Comparison of ENCODE assay signal across 10 cellular contexts in the genomic region with DNA sequence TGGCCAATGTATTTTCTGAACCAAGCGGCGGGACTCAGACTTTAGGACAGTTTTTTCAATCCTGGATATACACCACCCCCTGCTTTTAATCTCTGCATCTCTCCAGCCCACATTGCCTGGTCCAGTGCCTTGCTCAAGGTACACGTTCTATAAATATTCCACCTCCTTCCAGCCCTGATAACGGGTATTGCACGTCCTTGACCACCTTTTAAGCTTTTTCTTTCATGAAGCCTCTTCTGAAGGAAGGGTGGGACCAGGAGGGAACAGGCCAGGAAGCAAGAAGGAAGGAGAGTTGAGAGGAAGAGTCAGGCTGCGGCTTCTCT. TPM values are rescaled to one million over a fixed set of nuclear protein-coding genes. Genes with fewer than 3 reads are reported as not detected.
DNase-seq lines count a peak whose midpoint lies in the region; ATAC-seq and TF ChIP-seq lines count a peak whose summit lies in the region.
"Had no signal": no experiment of that assay in that cellular context is flagged by ENCODE, and none has a peak within 500 bp of the region (broad histone marks: within the 10 kb centered on the region; RNA-seq: fewer than 3 reads in every experiment).

No MANE protein-coding gene starts in this region.

- ATAC-seq in HG03159 (IDR thresholded peaks at IDR 0.05; ENCODE audit: unreplicated experiment) (no peak), GM18505 (IDR thresholded peaks at IDR 0.05; ENCODE audit: unreplicated experiment) (no peak)

- peak overlapping the region; percentile 72 for H3K27ac ChIP-seq in muscle layer of duodenum (ENCODE audit: low read length)
- H3K27ac ChIP-seq in transverse colon: peak overlapping the region; percentile 89 to 97 (median 92)

- H3K27me3 ChIP-seq in muscle layer of duodenum (ENCODE audit: low read depth, low read length): no peaks in the 10 kb centered on the region
- no peaks in the 10 kb centered on the region for H3K27me3 ChIP-seq in transverse colon

- intact Hi-C loops in transverse colon (cut with DNase I; ENCODE audit: low total_unique reads): no loop called here

- DNase-seq in T-helper 1 cell: no peak
- DNase-seq in endothelial cell (ENCODE audit: low spot score): no peak
- no peak for DNase-seq in transverse colon
- no peak for DNase-seq in GM13976 (ENCODE audit: low spot score)
- DNase-seq: NCI-H748 treated with DMSO at 0.1 percent for 48 hours had no signal

- TF ChIP-seq POLR2A in transverse colon (IDR thresholded peaks at IDR 0.05) (no peak), GM18505 (IDR thresholded peaks at IDR 0.05; ENCODE audit: borderline replicate concordance, extremely low read depth, insufficient read depth, insufficient read length) (no peak)

- no peaks in the 10 kb centered on the region for H3K27me3 Mint-ChIP-seq in T-helper 1 cell treated with Interleukin-12 subunit alpha and Interleukin-12 subunit beta and Interleukin-4 antibody, amounts not matched to agents 30 μg/mL and 1 μg/mL, for 36 hours (ENCODE audit: low read depth)
- peaks cover 15% of the 10 kb centered on the region for H3K27me3 Mint-ChIP-seq in endothelial cell (ENCODE audit: unreplicated experiment)

- in situ Hi-C loops in transverse colon (cut with MboI; ENCODE audit: low pct_ligation_motif_present in 1 of 4, low pct_unique_long_range_greater_than_20kb in 1 of 4, low sequenced_read_pairs in 3 of 4) (no loop called here), GM13976 (cut with MboI; ENCODE audit: low sequenced_read_pairs, unreplicated experiment) (no loop called here)

- peaks cover 16 to 25% of the 10 kb centered on the region in 2 donors for H3K36me3 ChIP-seq in muscle layer of duodenum (ENCODE audit: control insufficient read depth in 1 of 2, insufficient read depth in 2 of 2, low read length in 2 of 2)
- peaks cover 0 to 19% (median 3%) of the 10 kb centered on the region in 4 donors for H3K36me3 ChIP-seq in transverse colon

- no peak for TF ChIP-seq EP300 in transverse colon (IDR thresholded peaks at IDR 0.05; ENCODE audit: low read depth)

- no peaks in the 10 kb centered on the region for H3K9me3 Mint-ChIP-seq in T-helper 1 cell treated with Interleukin-12 subunit alpha and Interleukin-12 subunit beta and Interleukin-4 antibody, amounts not matched to agents 30 μg/mL and 1 μg/mL, for 36 hours
- no peaks in the 10 kb centered on the region for H3K9me3 Mint-ChIP-seq in endothelial cell (ENCODE audit: unreplicated experiment)
- H3K9me3 Mint-ChIP-seq: activated T-helper 2 cell treated with anti-CD3 and anti-CD28 coated beads, Interferon-gamma antibody, Interleukin-2, Interleukin-4, amounts not matched to agents 10 μg/mL and 5 μg/mL and 100 μg/mL, durations not matched to agents 14 hours and 24 hours and 36 hours had no signal

- H3K4me1 ChIP-seq in muscle layer of duodenum (ENCODE audit: control insufficient read depth in 1 of 2, insufficient read depth in 2 of 2, low read length in 2 of 2): peaks cover 18 to 23% of the 10 kb centered on the region in 2 donors
- peaks cover 29 to 60% (median 44%) of the 10 kb centered on the region in 4 donors for H3K4me1 ChIP-seq in transverse colon

- H3K4me1 Mint-ChIP-seq in T-helper 1 cell treated with Interleukin-12 subunit alpha and Interleukin-12 subunit beta and Interleukin-4 antibody, amounts not matched to agents 30 μg/mL and 1 μg/mL, for 36 hours (ENCODE audit: low read depth): no peaks in the 10 kb centered on the region
- peaks cover 56% of the 10 kb centered on the region for H3K4me1 Mint-ChIP-seq in endothelial cell (ENCODE audit: unreplicated experiment)

- H3K4me3 Mint-ChIP-seq in T-helper 1 cell treated with Interleukin-12 subunit alpha and Interleukin-12 subunit beta and Interleukin-4 antibody, amounts not matched to agents 30 μg/mL and 1 μg/mL, for 36 hours: no peak overlapping the region
- peak overlapping the region; percentile 98 for H3K4me3 Mint-ChIP-seq in endothelial cell (ENCODE audit: unreplicated experiment)

- TF ChIP-seq CTCF in endothelial cell (IDR thresholded peaks at IDR 0.05; ENCODE audit: unreplicated experiment) (no peak), transverse colon (IDR thresholded peaks at IDR 0.05) (no peak), GM13976 (IDR thresholded peaks at IDR 0.05; ENCODE audit: borderline replicate concordance, control extremely low read depth, extremely low read depth, insufficient read depth, missing control alignments) (no peak)

- H3K9me3 ChIP-seq in muscle layer of duodenum (ENCODE audit: control insufficient read depth in 1 of 2, low read length in 2 of 2) (no peaks in the 10 kb centered on the region), transverse colon (no peaks in the 10 kb centered on the region)

- no peaks in the 10 kb centered on the region for H3K36me3 Mint-ChIP-seq in T-helper 1 cell treated with Interleukin-12 subunit alpha and Interleukin-12 subunit beta and Interleukin-4 antibody, amounts not matched to agents 30 μg/mL and 1 μg/mL, for 36 hours (ENCODE audit: low read depth)
- H3K36me3 Mint-ChIP-seq in endothelial cell (ENCODE audit: low read depth, unreplicated experiment): peaks cover 14% of the 10 kb centered on the region

- 47 to 80% methylated on average over 3 to 6 of the region's 6 CpGs for WGBS in transverse colon (ENCODE audit: low coverage in 1 of 2), 2 donors

- peak overlapping the region; percentile 19 for H3K27ac Mint-ChIP-seq in T-helper 1 cell treated with Interleukin-12 subunit alpha and Interleukin-12 subunit beta and Interleukin-4 antibody, amounts not matched to agents 30 μg/mL and 1 μg/mL, for 36 hours
- peak overlapping the region; percentile 100 for H3K27ac Mint-ChIP-seq in endothelial cell (ENCODE audit: unreplicated experiment)
- H3K27ac Mint-ChIP-seq: activated T-helper 2 cell treated with anti-CD3 and anti-CD28 coated beads, Interferon-gamma antibody, Interleukin-2, Interleukin-4, amounts not matched to agents 10 μg/mL and 5 μg/mL and 100 μg/mL, durations not matched to agents 14 hours and 24 hours and 36 hours had no signal

- peak overlapping the region in 1 of 2 donors; percentile 9 for H3K4me3 ChIP-seq in muscle layer of duodenum (ENCODE audit: low read depth in 1 of 2, low read length in 2 of 2)
- peak overlapping the region in 2 of 4 donors; percentile 25 to 32 for H3K4me3 ChIP-seq in transverse colon

RNA-seq across cellular contexts. Expression of gene S100A16, which starts 3.4 kb away (rescaled TPM):
- 363 TPM for total RNA-seq in endothelial cell (ENCODE audit: unreplicated experiment)
- 100 to 1,000 TPM; 181 to 223 (median 196) TPM for total RNA-seq in transverse colon
- total RNA-seq: activated T-helper 2 cell treated with anti-CD3 and anti-CD28 coated beads, Interferon-gamma antibody, Interleukin-2, Interleukin-4, amounts not matched to agents 10 μg/mL and 5 μg/mL and 100 μg/mL, durations not matched to agents 14 hours and 24 hours and 36 hours had no signal

RNA-seq across cellular contexts. Expression of gene S100A14, which starts 6.6 kb away (rescaled TPM):
- total RNA-seq in endothelial cell (ENCODE audit: unreplicated experiment) (not detected), transverse colon (100 to 1,000 TPM; 134 to 514 (median 437) TPM)
- total RNA-seq: activated T-helper 2 cell treated with anti-CD3 and anti-CD28 coated beads, Interferon-gamma antibody, Interleukin-2, Interleukin-4, amounts not matched to agents 10 μg/mL and 5 μg/mL and 100 μg/mL, durations not matched to agents 14 hours and 24 hours and 36 hours had no signal

RNA-seq across cellular contexts. Expression of gene S100A13, which starts 17.8 kb away (rescaled TPM):
- total RNA-seq in endothelial cell (ENCODE audit: unreplicated experiment) (152 TPM), transverse colon (10 to 100 TPM; 33.8 to 67.8 (median 45.5) TPM)

RNA-seq across cellular contexts. Expression of gene S100A1, which starts 18.7 kb away (rescaled TPM):
- total RNA-seq in endothelial cell (ENCODE audit: unreplicated experiment) (not detected), transverse colon (1 to 10 TPM in 2 of 4 donors, not detected in 2; 3.7 to 4.4 TPM)
- total RNA-seq: activated T-helper 2 cell treated with anti-CD3 and anti-CD28 coated beads, Interferon-gamma antibody, Interleukin-2, Interleukin-4, amounts not matched to agents 10 μg/mL and 5 μg/mL and 100 μg/mL, durations not matched to agents 14 hours and 24 hours and 36 hours had no signal

RNA-seq across cellular contexts. Expression of gene CHTOP, which starts 24.3 kb away (rescaled TPM):
- total RNA-seq in endothelial cell (ENCODE audit: unreplicated experiment): 59.3 TPM
- 10 to 100 TPM; 35.2 to 86.1 (median 65.2) TPM for total RNA-seq in transverse colon

Comparison
In these comparisons a context has a peak if more than half of its experiments do, and no peak if none do; other contexts are left out.
1. RNA of gene S100A14, which starts 6.6 kb away (total RNA-seq): 134 to 514 TPM in transverse colon; not detected in endothelial cell (single experiment); every median in the first group is over 100 times any median in the second.